In the genomic region with DNA sequence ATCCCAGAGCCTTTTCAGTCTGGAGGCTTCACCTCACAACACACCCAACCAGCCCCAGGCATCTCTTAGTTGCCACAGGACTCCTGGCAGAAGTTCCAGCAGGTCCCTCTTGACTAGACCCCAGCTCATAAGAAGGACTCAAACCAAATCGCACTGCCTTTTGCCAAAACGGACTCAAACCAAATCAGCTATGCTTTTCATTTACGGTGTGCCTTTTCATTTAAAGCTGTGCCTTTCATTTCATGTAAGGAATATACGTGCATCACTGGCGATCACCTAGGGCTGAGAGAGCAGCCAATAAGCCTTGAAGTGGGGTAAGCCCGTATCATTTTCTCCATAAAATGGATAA, we compare ENCODE assay signal across 16 cellular contexts.
"Had no signal": no experiment of that assay in that cellular context is flagged by ENCODE, and none has a peak within 500 bp of the region (broad histone marks: within the 10 kb centered on the region; RNA-seq: fewer than 3 reads in every experiment).

No MANE protein-coding gene starts in this region.

- H3K27ac Mint-ChIP-seq: activated CD4-positive, alpha-beta memory T cell treated with anti-CD3 and anti-CD28 coated beads, Interleukin-2, amount 10 ng/mL, durations not matched to agents 7 days and 5 days; activated CD4-positive, alpha-beta T cell treated with anti-CD3 and anti-CD28 coated beads, Interleukin-2, amount 10 ng/mL, durations not matched to agents 24 days and 14 days; activated naive CD4-positive, alpha-beta T cell treated with anti-CD3 and anti-CD28 coated beads, Interleukin-2, amount 10 ng/mL, durations not matched to agents 7 days and 5 days; activated T-cell treated with anti-CD3 and anti-CD28 coated beads, Interleukin-2, amount 50 U/mL, for 72 hours; immature natural killer cell; mesothelial cell of epicardium; natural killer cell had no signal

- DNase-seq: activated CD4-positive, alpha-beta memory T cell treated with anti-CD3 and anti-CD28 coated beads, Interleukin-2, amount 10 ng/mL, durations not matched to agents 7 days and 5 days; activated CD4-positive, alpha-beta T cell treated with anti-CD3 and anti-CD28 coated beads, Interleukin-2, amount 10 ng/mL, durations not matched to agents 24 days and 14 days; activated effector memory CD4-positive, alpha-beta T cell treated with Interleukin-2 at 50 U/mL for 16 hours; activated naive CD4-positive, alpha-beta T cell treated with anti-CD3 and anti-CD28 coated beads, Interleukin-2, amount 10 ng/mL, durations not matched to agents 7 days and 5 days; activated T-cell treated with anti-CD3 and anti-CD28 coated beads, Interleukin-2, amount 50 U/mL, for 72 hours; erythroblast; immature natural killer cell; left lung; natural killer cell; posterior cingulate gyrus; spleen; stimulated activated CD4-positive, alpha-beta T cell treated with anti-CD3 and anti-CD28 coated beads, Interleukin-4, amount 100 ng/mL, for 24 hours; stimulated activated naive CD8-positive, alpha-beta T cell treated with anti-CD3 and anti-CD28 coated beads, Interleukin-15, Interleukin-2, amounts not matched to agents 100 U/mL and 50 U/mL, for 24 hours had no signal

- H3K9me3 Mint-ChIP-seq: activated CD4-positive, alpha-beta memory T cell treated with anti-CD3 and anti-CD28 coated beads, Interleukin-2, amount 10 ng/mL, durations not matched to agents 7 days and 5 days; activated CD4-positive, alpha-beta T cell treated with anti-CD3 and anti-CD28 coated beads, Interleukin-2, amount 10 ng/mL, durations not matched to agents 24 days and 14 days; activated naive CD4-positive, alpha-beta T cell treated with anti-CD3 and anti-CD28 coated beads, Interleukin-2, amount 10 ng/mL, durations not matched to agents 7 days and 5 days; activated T-cell treated with anti-CD3 and anti-CD28 coated beads, Interleukin-2, amount 50 U/mL, for 72 hours; immature natural killer cell; mesothelial cell of epicardium; natural killer cell had no signal

- H3K27me3 Mint-ChIP-seq: activated CD4-positive, alpha-beta memory T cell treated with anti-CD3 and anti-CD28 coated beads, Interleukin-2, amount 10 ng/mL, durations not matched to agents 7 days and 5 days; activated naive CD4-positive, alpha-beta T cell treated with anti-CD3 and anti-CD28 coated beads, Interleukin-2, amount 10 ng/mL, durations not matched to agents 7 days and 5 days had no signal

- H3K4me3 ChIP-seq: left lung, spleen, tibial nerve had no signal

- H3K4me3 Mint-ChIP-seq: activated CD4-positive, alpha-beta memory T cell treated with anti-CD3 and anti-CD28 coated beads, Interleukin-2, amount 10 ng/mL, durations not matched to agents 7 days and 5 days; activated CD4-positive, alpha-beta T cell treated with anti-CD3 and anti-CD28 coated beads, Interleukin-2, amount 10 ng/mL, durations not matched to agents 24 days and 14 days; activated naive CD4-positive, alpha-beta T cell treated with anti-CD3 and anti-CD28 coated beads, Interleukin-2, amount 10 ng/mL, durations not matched to agents 7 days and 5 days; activated T-cell treated with anti-CD3 and anti-CD28 coated beads, Interleukin-2, amount 50 U/mL, for 72 hours; immature natural killer cell; mesothelial cell of epicardium; natural killer cell had no signal

- H3K9me3 ChIP-seq: left lung, spleen, tibial nerve had no signal

- ATAC-seq: activated T-cell treated with anti-CD3 and anti-CD28 coated beads, Interleukin-2, amount 50 U/mL, for 72 hours; natural killer cell; stimulated activated naive CD8-positive, alpha-beta T cell treated with anti-CD3 and anti-CD28 coated beads, Interleukin-15, Interleukin-2, amounts not matched to agents 100 U/mL and 50 U/mL, for 24 hours had no signal

- FAIRE-seq: urothelium cell line had no signal

- H3K27ac ChIP-seq: left lung, tibial nerve had no signal

- H3K36me3 Mint-ChIP-seq: immature natural killer cell, mesothelial cell of epicardium, natural killer cell had no signal

- H3K27me3 ChIP-seq: left lung, spleen, tibial nerve had no signal

- H3K36me3 ChIP-seq: left lung, spleen, tibial nerve had no signal
